2 cellular contexts compared by ENCODE assay signal in the genomic region with DNA sequence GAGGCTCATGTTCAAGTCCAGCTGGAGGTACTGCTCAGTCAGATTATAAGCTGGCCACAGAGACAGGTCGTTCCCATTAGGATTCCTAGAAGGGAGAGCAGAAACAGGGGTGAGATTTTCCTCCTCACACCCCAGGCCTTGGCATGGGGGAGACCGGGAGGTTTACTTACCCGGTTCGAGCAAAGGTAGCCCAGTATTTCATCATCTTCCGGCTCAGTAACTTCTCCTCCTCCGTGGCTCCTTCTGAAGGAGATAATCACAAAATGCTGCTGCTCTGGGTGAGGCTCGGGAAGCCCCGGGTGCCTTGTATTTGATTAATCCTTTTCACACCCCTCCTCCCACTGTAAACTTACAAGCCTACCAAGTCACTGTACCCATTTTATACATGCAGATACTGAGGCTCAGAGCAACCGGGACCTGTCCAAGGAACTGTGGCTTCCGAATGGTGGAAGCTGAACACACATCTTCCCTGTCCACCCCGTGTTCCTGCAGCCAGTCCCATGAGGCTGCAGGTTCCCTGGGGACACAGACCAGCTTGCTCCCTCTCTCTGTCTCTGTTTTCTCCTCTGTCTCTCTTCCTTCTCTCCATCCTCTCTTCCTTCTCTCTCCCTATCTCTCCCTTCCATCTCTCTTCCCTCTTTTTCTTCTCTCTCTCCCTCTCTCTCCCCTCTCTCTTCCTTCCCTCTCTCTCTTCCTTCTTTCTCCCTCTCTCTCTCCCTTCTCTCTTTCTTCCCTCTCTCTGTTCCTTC.
TF ChIP-seq lines count a peak whose summit lies in the region.

No MANE protein-coding gene starts in this region.

TF ChIP-seq in GM23338, 12 proteins besides CTCF, POLR2A, EP300 and RAD21 (continues in another document):
- TF ChIP-seq, protein P1, sequence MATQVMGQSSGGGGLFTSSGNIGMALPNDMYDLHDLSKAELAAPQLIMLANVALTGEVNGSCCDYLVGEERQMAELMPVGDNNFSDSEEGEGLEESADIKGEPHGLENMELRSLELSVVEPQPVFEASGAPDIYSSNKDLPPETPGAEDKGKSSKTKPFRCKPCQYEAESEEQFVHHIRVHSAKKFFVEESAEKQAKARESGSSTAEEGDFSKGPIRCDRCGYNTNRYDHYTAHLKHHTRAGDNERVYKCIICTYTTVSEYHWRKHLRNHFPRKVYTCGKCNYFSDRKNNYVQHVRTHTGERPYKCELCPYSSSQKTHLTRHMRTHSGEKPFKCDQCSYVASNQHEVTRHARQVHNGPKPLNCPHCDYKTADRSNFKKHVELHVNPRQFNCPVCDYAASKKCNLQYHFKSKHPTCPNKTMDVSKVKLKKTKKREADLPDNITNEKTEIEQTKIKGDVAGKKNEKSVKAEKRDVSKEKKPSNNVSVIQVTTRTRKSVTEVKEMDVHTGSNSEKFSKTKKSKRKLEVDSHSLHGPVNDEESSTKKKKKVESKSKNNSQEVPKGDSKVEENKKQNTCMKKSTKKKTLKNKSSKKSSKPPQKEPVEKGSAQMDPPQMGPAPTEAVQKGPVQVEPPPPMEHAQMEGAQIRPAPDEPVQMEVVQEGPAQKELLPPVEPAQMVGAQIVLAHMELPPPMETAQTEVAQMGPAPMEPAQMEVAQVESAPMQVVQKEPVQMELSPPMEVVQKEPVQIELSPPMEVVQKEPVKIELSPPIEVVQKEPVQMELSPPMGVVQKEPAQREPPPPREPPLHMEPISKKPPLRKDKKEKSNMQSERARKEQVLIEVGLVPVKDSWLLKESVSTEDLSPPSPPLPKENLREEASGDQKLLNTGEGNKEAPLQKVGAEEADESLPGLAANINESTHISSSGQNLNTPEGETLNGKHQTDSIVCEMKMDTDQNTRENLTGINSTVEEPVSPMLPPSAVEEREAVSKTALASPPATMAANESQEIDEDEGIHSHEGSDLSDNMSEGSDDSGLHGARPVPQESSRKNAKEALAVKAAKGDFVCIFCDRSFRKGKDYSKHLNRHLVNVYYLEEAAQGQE (IDR thresholded peaks at IDR 0.05; ENCODE audit: unreplicated experiment) = no peak
- no peak for TF ChIP-seq CREB1 (CRISPR knock-in tag; IDR thresholded peaks at IDR 0.05; ENCODE audit: low read depth)
- TF ChIP-seq STAT1 (IDR thresholded peaks at IDR 0.05; ENCODE audit: unreplicated experiment) = no peak
- no peak for TF ChIP-seq ZNF331 (CRISPR knock-in tag; IDR thresholded peaks at IDR 0.05; ENCODE audit: low read depth)
- no peak for TF ChIP-seq POLR2AphosphoS5 (IDR thresholded peaks at IDR 0.05; ENCODE audit: low read depth)
- TF ChIP-seq, protein P2, sequence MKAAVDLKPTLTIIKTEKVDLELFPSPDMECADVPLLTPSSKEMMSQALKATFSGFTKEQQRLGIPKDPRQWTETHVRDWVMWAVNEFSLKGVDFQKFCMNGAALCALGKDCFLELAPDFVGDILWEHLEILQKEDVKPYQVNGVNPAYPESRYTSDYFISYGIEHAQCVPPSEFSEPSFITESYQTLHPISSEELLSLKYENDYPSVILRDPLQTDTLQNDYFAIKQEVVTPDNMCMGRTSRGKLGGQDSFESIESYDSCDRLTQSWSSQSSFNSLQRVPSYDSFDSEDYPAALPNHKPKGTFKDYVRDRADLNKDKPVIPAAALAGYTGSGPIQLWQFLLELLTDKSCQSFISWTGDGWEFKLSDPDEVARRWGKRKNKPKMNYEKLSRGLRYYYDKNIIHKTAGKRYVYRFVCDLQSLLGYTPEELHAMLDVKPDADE (IDR thresholded peaks at IDR 0.05) = no peak
- TF ChIP-seq, protein P3, sequence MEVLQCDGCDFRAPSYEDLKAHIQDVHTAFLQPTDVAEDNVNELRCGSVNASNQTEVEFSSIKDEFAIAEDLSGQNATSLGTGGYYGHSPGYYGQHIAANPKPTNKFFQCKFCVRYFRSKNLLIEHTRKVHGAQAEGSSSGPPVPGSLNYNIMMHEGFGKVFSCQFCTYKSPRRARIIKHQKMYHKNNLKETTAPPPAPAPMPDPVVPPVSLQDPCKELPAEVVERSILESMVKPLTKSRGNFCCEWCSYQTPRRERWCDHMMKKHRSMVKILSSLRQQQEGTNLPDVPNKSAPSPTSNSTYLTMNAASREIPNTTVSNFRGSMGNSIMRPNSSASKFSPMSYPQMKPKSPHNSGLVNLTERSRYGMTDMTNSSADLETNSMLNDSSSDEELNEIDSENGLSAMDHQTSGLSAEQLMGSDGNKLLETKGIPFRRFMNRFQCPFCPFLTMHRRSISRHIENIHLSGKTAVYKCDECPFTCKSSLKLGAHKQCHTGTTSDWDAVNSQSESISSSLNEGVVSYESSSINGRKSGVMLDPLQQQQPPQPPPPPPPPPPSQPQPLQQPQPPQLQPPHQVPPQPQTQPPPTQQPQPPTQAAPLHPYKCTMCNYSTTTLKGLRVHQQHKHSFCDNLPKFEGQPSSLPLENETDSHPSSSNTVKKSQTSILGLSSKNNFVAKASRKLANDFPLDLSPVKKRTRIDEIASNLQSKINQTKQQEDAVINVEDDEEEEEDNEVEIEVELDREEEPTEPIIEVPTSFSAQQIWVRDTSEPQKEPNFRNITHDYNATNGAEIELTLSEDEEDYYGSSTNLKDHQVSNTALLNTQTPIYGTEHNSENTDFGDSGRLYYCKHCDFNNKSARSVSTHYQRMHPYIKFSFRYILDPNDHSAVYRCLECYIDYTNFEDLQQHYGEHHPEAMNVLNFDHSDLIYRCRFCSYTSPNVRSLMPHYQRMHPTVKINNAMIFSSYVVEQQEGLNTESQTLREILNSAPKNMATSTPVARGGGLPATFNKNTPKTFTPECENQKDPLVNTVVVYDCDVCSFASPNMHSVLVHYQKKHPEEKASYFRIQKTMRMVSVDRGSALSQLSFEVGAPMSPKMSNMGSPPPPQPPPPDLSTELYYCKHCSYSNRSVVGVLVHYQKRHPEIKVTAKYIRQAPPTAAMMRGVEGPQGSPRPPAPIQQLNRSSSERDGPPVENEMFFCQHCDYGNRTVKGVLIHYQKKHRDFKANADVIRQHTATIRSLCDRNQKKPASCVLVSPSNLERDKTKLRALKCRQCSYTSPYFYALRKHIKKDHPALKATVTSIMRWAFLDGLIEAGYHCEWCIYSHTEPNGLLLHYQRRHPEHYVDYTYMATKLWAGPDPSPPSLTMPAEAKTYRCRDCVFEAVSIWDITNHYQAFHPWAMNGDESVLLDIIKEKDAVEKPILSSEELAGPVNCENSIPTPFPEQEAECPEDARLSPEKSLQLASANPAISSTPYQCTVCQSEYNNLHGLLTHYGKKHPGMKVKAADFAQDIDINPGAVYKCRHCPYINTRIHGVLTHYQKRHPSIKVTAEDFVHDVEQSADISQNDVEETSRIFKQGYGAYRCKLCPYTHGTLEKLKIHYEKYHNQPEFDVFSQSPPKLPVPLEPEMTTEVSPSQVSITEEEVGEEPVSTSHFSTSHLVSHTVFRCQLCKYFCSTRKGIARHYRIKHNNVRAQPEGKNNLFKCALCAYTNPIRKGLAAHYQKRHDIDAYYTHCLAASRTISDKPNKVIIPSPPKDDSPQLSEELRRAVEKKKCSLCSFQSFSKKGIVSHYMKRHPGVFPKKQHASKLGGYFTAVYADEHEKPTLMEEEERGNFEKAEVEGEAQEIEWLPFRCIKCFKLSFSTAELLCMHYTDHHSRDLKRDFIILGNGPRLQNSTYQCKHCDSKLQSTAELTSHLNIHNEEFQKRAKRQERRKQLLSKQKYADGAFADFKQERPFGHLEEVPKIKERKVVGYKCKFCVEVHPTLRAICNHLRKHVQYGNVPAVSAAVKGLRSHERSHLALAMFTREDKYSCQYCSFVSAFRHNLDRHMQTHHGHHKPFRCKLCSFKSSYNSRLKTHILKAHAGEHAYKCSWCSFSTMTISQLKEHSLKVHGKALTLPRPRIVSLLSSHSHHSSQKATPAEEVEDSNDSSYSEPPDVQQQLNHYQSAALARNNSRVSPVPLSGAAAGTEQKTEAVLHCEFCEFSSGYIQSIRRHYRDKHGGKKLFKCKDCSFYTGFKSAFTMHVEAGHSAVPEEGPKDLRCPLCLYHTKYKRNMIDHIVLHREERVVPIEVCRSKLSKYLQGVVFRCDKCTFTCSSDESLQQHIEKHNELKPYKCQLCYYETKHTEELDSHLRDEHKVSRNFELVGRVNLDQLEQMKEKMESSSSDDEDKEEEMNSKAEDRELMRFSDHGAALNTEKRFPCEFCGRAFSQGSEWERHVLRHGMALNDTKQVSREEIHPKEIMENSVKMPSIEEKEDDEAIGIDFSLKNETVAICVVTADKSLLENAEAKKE (CRISPR knock-in tag; IDR thresholded peaks at IDR 0.05) = no peak
- TF ChIP-seq JUNB (IDR thresholded peaks at IDR 0.05; ENCODE audit: unreplicated experiment) = no peak

TF ChIP-seq in K562, 482 proteins besides CTCF, POLR2A, EP300 and RAD21 (continues in another document):
- TF ChIP-seq IFI16 (CRISPR knock-in tag; IDR thresholded peaks at IDR 0.05) = no peak
- TF ChIP-seq MBD2 (IDR thresholded peaks at IDR 0.05; ENCODE audit: borderline replicate concordance, low read depth) = no peak
- no peak for TF ChIP-seq HSF4 (CRISPR knock-in tag; IDR thresholded peaks at IDR 0.05; ENCODE audit: borderline replicate concordance)
- TF ChIP-seq ZNF644 (tag; IDR thresholded peaks at IDR 0.05; ENCODE audit: low read depth) = no peak
- TF ChIP-seq, protein P4, sequence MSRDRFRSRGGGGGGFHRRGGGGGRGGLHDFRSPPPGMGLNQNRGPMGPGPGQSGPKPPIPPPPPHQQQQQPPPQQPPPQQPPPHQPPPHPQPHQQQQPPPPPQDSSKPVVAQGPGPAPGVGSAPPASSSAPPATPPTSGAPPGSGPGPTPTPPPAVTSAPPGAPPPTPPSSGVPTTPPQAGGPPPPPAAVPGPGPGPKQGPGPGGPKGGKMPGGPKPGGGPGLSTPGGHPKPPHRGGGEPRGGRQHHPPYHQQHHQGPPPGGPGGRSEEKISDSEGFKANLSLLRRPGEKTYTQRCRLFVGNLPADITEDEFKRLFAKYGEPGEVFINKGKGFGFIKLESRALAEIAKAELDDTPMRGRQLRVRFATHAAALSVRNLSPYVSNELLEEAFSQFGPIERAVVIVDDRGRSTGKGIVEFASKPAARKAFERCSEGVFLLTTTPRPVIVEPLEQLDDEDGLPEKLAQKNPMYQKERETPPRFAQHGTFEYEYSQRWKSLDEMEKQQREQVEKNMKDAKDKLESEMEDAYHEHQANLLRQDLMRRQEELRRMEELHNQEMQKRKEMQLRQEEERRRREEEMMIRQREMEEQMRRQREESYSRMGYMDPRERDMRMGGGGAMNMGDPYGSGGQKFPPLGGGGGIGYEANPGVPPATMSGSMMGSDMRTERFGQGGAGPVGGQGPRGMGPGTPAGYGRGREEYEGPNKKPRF (IDR thresholded peaks at IDR 0.05; ENCODE audit: low read depth, low read length) = no peak
- no peak for TF ChIP-seq ZNF239 (CRISPR knock-in tag; IDR thresholded peaks at IDR 0.05)
- TF ChIP-seq, protein P5, sequence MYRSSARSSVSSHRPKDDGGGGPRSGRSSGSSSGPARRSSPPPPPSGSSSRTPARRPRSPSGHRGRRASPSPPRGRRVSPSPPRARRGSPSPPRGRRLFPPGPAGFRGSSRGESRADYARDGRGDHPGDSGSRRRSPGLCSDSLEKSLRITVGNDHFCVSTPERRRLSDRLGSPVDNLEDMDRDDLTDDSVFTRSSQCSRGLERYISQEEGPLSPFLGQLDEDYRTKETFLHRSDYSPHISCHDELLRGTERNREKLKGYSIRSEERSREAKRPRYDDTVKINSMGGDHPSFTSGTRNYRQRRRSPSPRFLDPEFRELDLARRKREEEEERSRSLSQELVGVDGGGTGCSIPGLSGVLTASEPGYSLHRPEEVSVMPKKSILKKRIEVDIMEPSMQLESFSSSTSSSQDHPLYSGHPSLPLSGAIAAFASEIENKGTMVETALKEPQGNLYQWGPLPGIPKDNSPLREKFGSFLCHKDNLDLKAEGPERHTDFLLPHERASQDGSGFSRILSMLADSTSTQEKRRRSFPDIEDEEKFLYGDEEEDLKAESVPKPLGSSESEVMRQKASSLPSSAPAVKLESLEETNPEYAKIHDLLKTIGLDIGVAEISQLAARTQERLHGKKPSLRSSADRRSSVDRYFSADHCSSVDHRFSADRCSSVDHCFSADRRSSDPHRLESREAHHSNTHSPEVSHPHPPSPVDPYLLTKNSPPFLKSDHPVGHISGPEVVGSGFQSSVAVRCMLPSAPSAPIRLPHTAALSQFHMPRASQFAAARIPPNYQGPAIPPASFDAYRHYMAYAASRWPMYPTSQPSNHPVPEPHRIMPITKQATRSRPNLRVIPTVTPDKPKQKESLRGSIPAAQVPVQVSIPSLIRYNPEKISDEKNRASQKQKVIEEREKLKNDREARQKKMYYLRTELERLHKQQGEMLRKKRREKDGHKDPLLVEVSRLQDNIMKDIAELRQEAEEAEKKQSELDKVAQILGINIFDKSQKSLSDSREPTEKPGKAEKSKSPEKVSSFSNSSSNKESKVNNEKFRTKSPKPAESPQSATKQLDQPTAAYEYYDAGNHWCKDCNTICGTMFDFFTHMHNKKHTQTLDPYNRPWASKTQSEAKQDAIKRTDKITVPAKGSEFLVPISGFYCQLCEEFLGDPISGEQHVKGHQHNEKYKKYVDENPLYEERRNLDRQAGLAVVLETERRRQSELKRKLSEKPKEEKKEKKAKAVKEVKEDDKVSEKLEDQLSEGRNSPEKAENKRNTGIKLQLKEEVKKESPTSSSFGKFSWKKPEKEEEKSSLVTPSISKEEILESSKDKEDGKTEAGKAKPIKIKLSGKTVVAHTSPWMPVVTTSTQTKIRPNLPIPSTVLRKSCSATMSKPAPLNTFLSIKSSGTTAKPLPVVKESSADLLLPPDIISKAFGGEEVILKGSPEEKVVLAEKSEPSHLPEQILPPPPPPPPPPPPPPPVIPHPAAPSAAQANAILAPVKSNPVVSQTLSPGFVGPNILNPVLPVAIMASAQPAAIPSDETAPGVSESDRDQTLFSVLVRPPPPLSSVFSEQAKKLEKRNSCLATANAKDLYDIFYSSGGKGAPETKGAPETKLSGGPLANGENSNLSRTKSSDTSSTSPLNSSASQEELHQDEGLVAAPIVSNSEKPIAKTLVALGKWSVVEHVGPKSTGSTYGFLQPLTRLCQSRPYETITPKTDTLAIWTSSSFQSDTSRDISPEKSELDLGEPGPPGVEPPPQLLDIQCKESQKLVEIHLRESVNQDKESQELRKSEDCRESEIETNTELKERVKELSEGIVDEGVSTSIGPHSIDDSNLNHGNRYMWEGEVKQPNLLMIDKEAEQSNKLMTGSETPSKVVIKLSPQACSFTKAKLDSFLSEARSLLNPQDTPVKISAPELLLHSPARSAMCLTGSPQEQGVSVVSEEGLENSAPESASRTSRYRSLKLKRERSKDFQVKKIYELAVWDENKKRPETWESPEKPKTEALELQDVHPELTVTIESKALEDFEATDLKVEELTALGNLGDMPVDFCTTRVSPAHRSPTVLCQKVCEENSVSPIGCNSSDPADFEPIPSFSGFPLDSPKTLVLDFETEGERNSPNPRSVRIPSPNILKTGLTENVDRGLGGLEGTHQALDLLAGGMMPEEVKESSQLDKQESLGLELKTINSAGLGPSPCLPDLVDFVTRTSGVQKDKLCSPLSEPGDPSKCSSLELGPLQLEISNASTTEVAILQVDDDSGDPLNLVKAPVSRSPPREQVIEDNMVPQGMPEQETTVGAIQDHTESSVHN (IDR thresholded peaks at IDR 0.05; ENCODE audit: borderline replicate concordance in 1 of 2, low read depth in 1 of 2) = no peak
- no peak for TF ChIP-seq ZNF217 (CRISPR knock-in tag; IDR thresholded peaks at IDR 0.05)
- TF ChIP-seq, protein P6, sequence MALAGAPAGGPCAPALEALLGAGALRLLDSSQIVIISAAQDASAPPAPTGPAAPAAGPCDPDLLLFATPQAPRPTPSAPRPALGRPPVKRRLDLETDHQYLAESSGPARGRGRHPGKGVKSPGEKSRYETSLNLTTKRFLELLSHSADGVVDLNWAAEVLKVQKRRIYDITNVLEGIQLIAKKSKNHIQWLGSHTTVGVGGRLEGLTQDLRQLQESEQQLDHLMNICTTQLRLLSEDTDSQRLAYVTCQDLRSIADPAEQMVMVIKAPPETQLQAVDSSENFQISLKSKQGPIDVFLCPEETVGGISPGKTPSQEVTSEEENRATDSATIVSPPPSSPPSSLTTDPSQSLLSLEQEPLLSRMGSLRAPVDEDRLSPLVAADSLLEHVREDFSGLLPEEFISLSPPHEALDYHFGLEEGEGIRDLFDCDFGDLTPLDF (CRISPR knock-in tag; IDR thresholded peaks at IDR 0.05) = no peak
